8 cellular contexts compared by ENCODE assay signal in genomic region chr5:160507181-160507811, GRCh38.
A peak's percentile ranks its signal among the peaks of the same experiment; 100 is the strongest.
DNase-seq lines count a peak whose midpoint lies in the region; ATAC-seq and TF ChIP-seq lines count a peak whose summit lies in the region.

No MANE protein-coding gene starts in this region.

- TF ChIP-seq CTCF in AG09309 (IDR thresholded peaks at IDR 0.05; ENCODE audit: control insufficient read depth, insufficient read depth, low read depth, low read length, missing control alignments), result no peak

- H3K27ac Mint-ChIP-seq in T-helper 17 cell, result peak overlapping the region; percentile 96

- H3K9me3 ChIP-seq in T-helper 17 cell (ENCODE audit: control insufficient read depth, low read length, poor library complexity, severe bottlenecking), result no peaks in the 10 kb centered on the region

- H3K4me1 Mint-ChIP-seq in T-helper 17 cell, result peaks cover 31% of the 10 kb centered on the region

- H3K4me3 ChIP-seq in AG09309 (ENCODE audit: control insufficient read depth, low read depth, low read length), result no peak overlapping the region

- DNase-seq in AG09309 (ENCODE audit: low read depth), result peak; percentile 16
- DNase-seq in HCEC 1CT, result peak; percentile 72
- DNase-seq in T-helper 17 cell, result no peak
- DNase-seq in hepatic stellate cell (ENCODE audit: low spot score), result peak; percentile 17
- DNase-seq in NCI-H2029 treated with DMSO at 0.1 percent for 48 hours (lab: John Stamatoyannopoulos, UW), result no peak
- DNase-seq in NCI-H1930 (lab: John Stamatoyannopoulos, UW), result no peak
- DNase-seq in NCI-H510A (lab: John Stamatoyannopoulos, UW), result no peak

- peaks cover 22% of the 10 kb centered on the region for H3K27me3 Mint-ChIP-seq in T-helper 17 cell

- ATAC-seq in T-helper 17 cell (peak; percentile 22), HG02763 (IDR thresholded peaks at IDR 0.05; ENCODE audit: unreplicated experiment) (no peak)

- peak overlapping the region; percentile 56 for H3K4me3 Mint-ChIP-seq in T-helper 17 cell

- H3K36me3 Mint-ChIP-seq in T-helper 17 cell (ENCODE audit: low read depth), result peaks cover 1% of the 10 kb centered on the region

Comparison
In these comparisons a context has a peak if more than half of its experiments do, and no peak if none do; other contexts are left out.
1. DNase-seq: peak in AG09309 (single experiment), HCEC 1CT (single experiment) and hepatic stellate cell (single experiment); none in T-helper 17 cell (0 of 3), NCI-H2029 treated with DMSO at 0.1 percent for 48 hours (single experiment), NCI-H1930 (0 of 2) and NCI-H510A (single experiment).